In genomic region chr15:40815042-40815678, GRCh38 we compare ENCODE assay signal across 1 cellular context.
TF ChIP-seq lines count a peak whose summit lies in the region.

No MANE protein-coding gene starts in this region.

TF ChIP-seq in K562, 482 proteins besides CTCF, POLR2A, EP300 and RAD21:
- TF ChIP-seq RERE (CRISPR knock-in tag; IDR thresholded peaks at IDR 0.05; ENCODE audit: borderline replicate concordance) = no peak
- no peak for TF ChIP-seq SMAD4 (CRISPR knock-in tag; conservative IDR thresholded peaks at IDR 0.05)
- TF ChIP-seq NFIC (IDR thresholded peaks at IDR 0.05) = peak; percentile 61
